8 cellular contexts compared by ENCODE assay signal in the genomic region with DNA sequence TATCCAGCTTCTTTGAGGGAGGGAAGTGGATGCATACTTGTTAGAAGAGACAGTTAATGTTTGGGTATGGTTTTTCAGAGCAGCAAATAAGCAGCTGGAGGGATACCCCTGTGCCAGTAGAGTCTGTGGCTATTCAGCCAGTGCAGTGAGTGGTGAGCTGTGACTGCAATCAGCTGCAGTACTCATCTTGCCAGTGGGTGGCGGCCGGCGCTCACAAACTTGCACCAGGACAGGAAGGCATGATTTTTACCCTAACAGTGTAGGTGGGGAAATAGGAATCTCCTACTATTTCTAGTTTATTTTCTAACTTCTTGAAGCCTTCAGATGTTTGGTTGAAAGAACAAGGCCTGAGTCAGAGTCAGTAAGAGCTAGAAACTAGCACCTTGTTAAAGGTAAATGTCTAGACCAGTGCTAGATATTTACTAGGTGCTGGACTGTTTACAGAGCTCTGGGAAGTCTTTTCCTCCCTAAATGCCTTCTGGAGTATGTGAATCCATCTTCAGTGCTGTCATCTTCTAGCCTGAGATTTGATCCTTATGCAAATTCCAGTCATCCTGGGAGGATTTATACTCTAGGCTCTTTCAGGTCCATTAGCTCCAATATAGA. TPM values are rescaled to one million over a fixed set of nuclear protein-coding genes. Genes with fewer than 3 reads are reported as not detected.
A peak's percentile ranks its signal among the peaks of the same experiment; 100 is the strongest.
DNase-seq lines count a peak whose midpoint lies in the region; ATAC-seq, FAIRE-seq and TF ChIP-seq lines count a peak whose summit lies in the region.

No MANE protein-coding gene starts in this region.

- peaks cover 32% of the 10 kb centered on the region for H3K27me3 ChIP-seq in astrocyte (ENCODE audit: insufficient read depth, low read length)

- H3K27me3 Mint-ChIP-seq in T-helper 17 cell (peaks cover 34% of the 10 kb centered on the region), astrocyte (ENCODE audit: low read depth, unreplicated experiment) (no peaks in the 10 kb centered on the region)

- ATAC-seq in GM21367 (IDR thresholded peaks at IDR 0.05; ENCODE audit: unreplicated experiment) (peak; percentile 77), T-helper 17 cell (peak; percentile 87), GM21381 (IDR thresholded peaks at IDR 0.05; ENCODE audit: unreplicated experiment) (no peak)

- H3K9ac ChIP-seq in astrocyte (ENCODE audit: low read length): no peak overlapping the region

- H3K4me3 Mint-ChIP-seq in T-helper 17 cell (no peak overlapping the region), astrocyte (ENCODE audit: unreplicated experiment) (no peak overlapping the region)

- H3K4me3 ChIP-seq in astrocyte (ENCODE audit: insufficient read depth, low read depth, low read length): no peak overlapping the region

- no peaks in the 10 kb centered on the region for H3K36me3 Mint-ChIP-seq in T-helper 17 cell (ENCODE audit: low read depth)
- no peaks in the 10 kb centered on the region for H3K36me3 Mint-ChIP-seq in astrocyte (ENCODE audit: low read depth, unreplicated experiment)

- H3K27ac Mint-ChIP-seq in T-helper 17 cell: no peak overlapping the region
- no peak overlapping the region for H3K27ac Mint-ChIP-seq in astrocyte (ENCODE audit: unreplicated experiment)

- H3K4me2 ChIP-seq in astrocyte (ENCODE audit: low read length): no peak overlapping the region

- no peaks in the 10 kb centered on the region for H4K20me1 ChIP-seq in astrocyte (ENCODE audit: insufficient read depth, low read length)

- FAIRE-seq in astrocyte (lab: Jason Lieb, UNC): no peak

- H2AFZ ChIP-seq in astrocyte (ENCODE audit: low read depth, low read length): no peak overlapping the region

- DNase-seq in EL (peak; percentile 59), HS-27A (ENCODE audit: low read depth) (peak; percentile 14), T-helper 17 cell (peak; percentile 39 to 58 (median 40)), astrocyte (ENCODE audit: low read depth) (peak; percentile 22), hippocampal formation (lab: John Stamatoyannopoulos, UW) (peak; percentile 51 to 54)
- DNase-seq in stimulated activated CD4-positive, alpha-beta T cell treated with anti-CD3 and anti-CD28 coated beads, Interleukin-12 subunit alpha, Interleukin-12 subunit beta, amount 100 ng/mL, for 24 hours (ENCODE audit: low read depth in 2 of 2): peak; percentile 30 to 66

- H3K9me3 ChIP-seq in T-helper 17 cell (ENCODE audit: control insufficient read depth, low read length, poor library complexity, severe bottlenecking) (no peaks in the 10 kb centered on the region), astrocyte (ENCODE audit: insufficient read depth, low read depth, low read length) (no peaks in the 10 kb centered on the region)

- H3K27ac ChIP-seq in astrocyte (ENCODE audit: low read depth, low read length): no peak overlapping the region

- TF ChIP-seq CTCF in astrocyte (IDR thresholded peaks at IDR 0.05; ENCODE audit: insufficient read depth, low read depth, low read length): peak; percentile 95

- no peaks in the 10 kb centered on the region for H3K9me3 Mint-ChIP-seq in astrocyte (ENCODE audit: unreplicated experiment)

- no peaks in the 10 kb centered on the region for H3K36me3 ChIP-seq in astrocyte (ENCODE audit: insufficient read depth, low read length)

- H3K4me1 ChIP-seq in astrocyte (ENCODE audit: insufficient read depth, low read length): no peaks in the 10 kb centered on the region

- H3K4me1 Mint-ChIP-seq in T-helper 17 cell (no peaks in the 10 kb centered on the region), astrocyte (ENCODE audit: low read depth, unreplicated experiment) (peaks cover 14% of the 10 kb centered on the region)

- H3K79me2 ChIP-seq in astrocyte (ENCODE audit: insufficient read depth, low read length): no peaks in the 10 kb centered on the region

RNA-seq across cellular contexts. Expression of a gene that starts 23.6 kb away (rescaled TPM):
- not detected for total RNA-seq in T-helper 17 cell
- 2.0 and 2.9 TPM in 2 replicates for total RNA-seq in astrocyte
